Comparison of ENCODE assay signal across 1 cellular context in genomic region chr2:170973225-170973491, GRCh38.
TF ChIP-seq lines count a peak whose summit lies in the region.

No MANE protein-coding gene starts in this region.

TF ChIP-seq in H1, 55 proteins besides CTCF, POLR2A, EP300 and RAD21 (continued from another document):
- TF ChIP-seq ATF2 (IDR thresholded peaks at IDR 0.05; ENCODE audit: low read length) (no peak), CREB1 (IDR thresholded peaks at IDR 0.05) (0 out of 2 replicates have a peak, but pooled peaks have one; percentile 38), TEAD4 (IDR thresholded peaks at IDR 0.05; ENCODE audit: low read depth, low read length) (0 out of 2 replicates have a peak, but pooled peaks have one; percentile 2)
